In the genomic region with DNA sequence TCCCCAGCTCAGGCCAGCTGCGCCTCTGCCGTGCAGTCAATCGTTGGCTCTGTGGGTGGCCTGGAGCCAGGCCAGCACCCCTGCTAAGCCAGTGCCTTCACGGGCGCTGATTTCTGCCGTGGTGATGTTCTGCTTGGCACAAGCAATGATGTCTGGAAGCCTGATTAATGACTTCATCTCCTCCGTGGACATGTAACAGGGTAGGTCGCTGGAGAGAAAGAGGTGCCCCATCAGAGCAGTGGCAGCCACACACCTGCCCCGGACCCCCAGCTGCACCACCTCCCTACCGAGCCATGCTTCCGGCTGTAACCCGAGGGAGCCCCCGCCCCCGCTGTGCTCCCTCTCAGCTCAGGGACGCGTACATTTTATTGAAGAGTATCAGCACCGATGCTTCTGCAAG, we compare ENCODE assay signal across 11 cellular contexts. TPM values are rescaled to one million over a fixed set of nuclear protein-coding genes. Genes with fewer than 3 reads are reported as not detected.
A peak's percentile ranks its signal among the peaks of the same experiment; 100 is the strongest.
DNase-seq lines count a peak whose midpoint lies in the region; ATAC-seq, FAIRE-seq and TF ChIP-seq lines count a peak whose summit lies in the region.
"Had no signal": no experiment of that assay in that cellular context is flagged by ENCODE, and none has a peak within 500 bp of the region (broad histone marks: within the 10 kb centered on the region; RNA-seq: fewer than 3 reads in every experiment).

No MANE protein-coding gene starts in this region.

- no peaks in the 10 kb centered on the region for H3K9me3 ChIP-seq in astrocyte (ENCODE audit: insufficient read depth, low read depth, low read length)

- TF ChIP-seq CTCF in astrocyte (IDR thresholded peaks at IDR 0.05; ENCODE audit: insufficient read depth, low read depth, low read length) = no peak
- TF ChIP-seq CTCF in osteocyte (IDR thresholded peaks at IDR 0.05) = no peak

- no peaks in the 10 kb centered on the region for H3K27me3 ChIP-seq in astrocyte (ENCODE audit: insufficient read depth, low read length)

- H3K4me2 ChIP-seq in astrocyte (ENCODE audit: low read length) = peak overlapping the region; percentile 94

- H3K4me1 Mint-ChIP-seq in astrocyte (ENCODE audit: low read depth, unreplicated experiment) (peaks cover 14% of the 10 kb centered on the region), osteocyte (ENCODE audit: unreplicated experiment) (peaks cover 33% of the 10 kb centered on the region)

- DNase-seq in NCI-H2171 treated with DMSO at 0.1 percent for 48 hours (lab: John Stamatoyannopoulos, UW) (peak; percentile 87), NCI-H2171 (lab: John Stamatoyannopoulos, UW) (no peak), NCI-H146 (lab: John Stamatoyannopoulos, UW) (peak; percentile 87), astrocyte (ENCODE audit: low read depth) (no peak), osteocyte (ENCODE audit: extremely low spot score, unreplicated experiment) (no peak), retina (no peak), left ventricle myocardium superior (no peak)
- DNase-seq: GF-D8 had no signal

- ATAC-seq in HG02981 (IDR thresholded peaks at IDR 0.05; ENCODE audit: unreplicated experiment) (no peak), left ventricle myocardium superior (no peak)

- no peak overlapping the region for H2AFZ ChIP-seq in astrocyte (ENCODE audit: low read depth, low read length)

- H3K9ac ChIP-seq in astrocyte (ENCODE audit: low read length) = no peak overlapping the region

- peaks cover 48% of the 10 kb centered on the region for H4K20me1 ChIP-seq in astrocyte (ENCODE audit: insufficient read depth, low read length)

- H3K27me3 Mint-ChIP-seq in astrocyte (ENCODE audit: low read depth, unreplicated experiment) = no peaks in the 10 kb centered on the region
- H3K27me3 Mint-ChIP-seq in osteocyte (ENCODE audit: unreplicated experiment) = no peaks in the 10 kb centered on the region
- H3K27me3 Mint-ChIP-seq: progenitor cell of endocrine pancreas had no signal

- peaks cover 66% of the 10 kb centered on the region for H3K79me2 ChIP-seq in astrocyte (ENCODE audit: insufficient read depth, low read length)

- H3K4me1 ChIP-seq in astrocyte (ENCODE audit: insufficient read depth, low read length) = peaks cover 29% of the 10 kb centered on the region

- H3K27ac Mint-ChIP-seq in astrocyte (ENCODE audit: unreplicated experiment) = no peak overlapping the region
- H3K27ac Mint-ChIP-seq in osteocyte (ENCODE audit: unreplicated experiment) = peak overlapping the region; percentile 52

- H3K36me3 Mint-ChIP-seq in astrocyte (ENCODE audit: low read depth, unreplicated experiment) (peaks cover 8% of the 10 kb centered on the region), osteocyte (ENCODE audit: unreplicated experiment) (peaks cover 8% of the 10 kb centered on the region)

- no peak for FAIRE-seq in astrocyte (lab: Jason Lieb, UNC)
- FAIRE-seq: H1 had no signal

- peaks cover 16% of the 10 kb centered on the region for H3K36me3 ChIP-seq in astrocyte (ENCODE audit: insufficient read depth, low read length)

- H3K27ac ChIP-seq in astrocyte (ENCODE audit: low read depth, low read length) = no peak overlapping the region

- no peaks in the 10 kb centered on the region for H3K9me3 Mint-ChIP-seq in astrocyte (ENCODE audit: unreplicated experiment)
- no peaks in the 10 kb centered on the region for H3K9me3 Mint-ChIP-seq in osteocyte (ENCODE audit: unreplicated experiment)

- intact Hi-C loops in left ventricle myocardium superior (cut with micrococcal nuclease) = no loop called here

- H3K4me3 ChIP-seq in astrocyte (ENCODE audit: insufficient read depth, low read depth, low read length) = no peak overlapping the region

- peak overlapping the region; percentile 69 for H3K4me3 Mint-ChIP-seq in astrocyte (ENCODE audit: unreplicated experiment)
- H3K4me3 Mint-ChIP-seq in osteocyte (ENCODE audit: unreplicated experiment) = peak overlapping the region; percentile 32

RNA-seq across cellular contexts. Expression of a gene that starts 1.9 kb away (rescaled TPM):
- total RNA-seq in astrocyte (38.6 and 40.4 TPM in 2 replicates), osteocyte (41.7 and 46.3 TPM in 2 replicates), left ventricle myocardium superior (12.0 TPM)

RNA-seq across cellular contexts. Expression of a gene that starts 2.1 kb away (rescaled TPM):
- total RNA-seq in astrocyte = 106 and 122 TPM in 2 replicates
- 111 and 117 TPM in 2 replicates for total RNA-seq in osteocyte
- 42.1 TPM for total RNA-seq in left ventricle myocardium superior

RNA-seq across cellular contexts. Expression of a gene that starts 15.1 kb away (rescaled TPM):
- total RNA-seq in astrocyte (25.2 and 29.4 TPM in 2 replicates), osteocyte (13.6 and 14.9 TPM in 2 replicates), left ventricle myocardium superior (6.2 TPM)

RNA-seq across cellular contexts. Expression of a gene that starts 15.3 kb away (rescaled TPM):
- total RNA-seq in astrocyte (22.0 and 28.5 TPM in 2 replicates), osteocyte (31.2 and 32.1 TPM in 2 replicates), left ventricle myocardium superior (12.4 TPM)

RNA-seq across cellular contexts. Expression of a gene that starts 21.5 kb away (rescaled TPM):
- total RNA-seq in astrocyte (69.9 and 71.3 TPM in 2 replicates), osteocyte (47.9 and 51.1 TPM in 2 replicates), left ventricle myocardium superior (184 TPM)

Comparison
In these comparisons a context has a peak if more than half of its experiments do, and no peak if none do; other contexts are left out.
1. DNase-seq: peak in NCI-H2171 treated with DMSO at 0.1 percent for 48 hours (single experiment) and NCI-H146 (single experiment); none in NCI-H2171 (single experiment), astrocyte (single experiment), osteocyte (single experiment), retina (single experiment) and left ventricle myocardium superior (single experiment).